ENCODE assay signal across 19 cellular contexts in the genomic region with DNA sequence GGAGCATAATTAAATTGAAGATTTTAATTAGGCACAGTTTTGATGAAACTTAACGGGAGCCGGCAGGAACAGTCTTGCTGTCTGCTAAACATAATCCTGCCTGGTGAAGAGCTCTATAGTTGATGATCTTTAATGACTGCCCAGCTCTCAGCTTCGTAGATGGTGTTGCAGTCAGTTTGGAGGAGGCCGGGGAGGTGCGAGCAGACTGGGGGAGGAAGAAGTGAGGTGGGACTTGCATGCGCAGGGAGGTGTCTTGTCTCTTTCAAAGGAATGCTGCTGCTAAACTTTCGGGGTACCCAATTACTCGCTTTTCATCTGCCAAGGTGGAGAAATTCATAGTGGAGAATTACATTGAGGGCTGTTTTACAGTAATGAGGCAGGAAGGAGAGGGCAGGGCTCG.
"Had no signal": no experiment of that assay in that cellular context is flagged by ENCODE, and none has a peak within 500 bp of the region (broad histone marks: within the 10 kb centered on the region; RNA-seq: fewer than 3 reads in every experiment).

No MANE protein-coding gene starts in this region.

- FAIRE-seq: K562 had no signal

- H3K27ac ChIP-seq: KMS-11, RWPE1 had no signal

- H3K9ac ChIP-seq: KMS-11, SK-N-SH had no signal

- H3K9me3 ChIP-seq: SK-N-SH had no signal

- DNase-seq: Kasumi-1; MM.1S; NCI-H1092 treated with DMSO at 0.1 percent for 48 hours; NCI-H1417 treated with DMSO at 0.1 percent for 48 hours; NCI-H146; NCI-H1930; NCI-H2081; NCI-H2107; NCI-H2227 treated with DMSO at 0.1 percent for 48 hours; NCI-H526 treated with DMSO at 0.1 percent for 48 hours; NCI-H748 treated with DMSO at 0.1 percent for 48 hours; NK-92 treated with Interleukin-12 subunit alpha and Interleukin-12 subunit beta, amount 100 ng/mL, for 24 hours; PC-3; SHP77; SK-N-SH had no signal

- H3K4me2 ChIP-seq: KMS-11, SK-N-SH had no signal

- H3K4me3 ChIP-seq: K562 had no signal

- ATAC-seq: K562, Panc1, PC-3 had no signal
